Comparison of ENCODE assay signal across 9 cellular contexts in genomic region chr22:38706885-38707180, GRCh38. TPM values are rescaled to one million over a fixed set of nuclear protein-coding genes. Genes with fewer than 3 reads are reported as not detected.
DNase-seq lines count a peak whose midpoint lies in the region; ATAC-seq and TF ChIP-seq lines count a peak whose summit lies in the region.
"Had no signal": no experiment of that assay in that cellular context is flagged by ENCODE, and none has a peak within 500 bp of the region (broad histone marks: within the 10 kb centered on the region; RNA-seq: fewer than 3 reads in every experiment).

No MANE protein-coding gene starts in this region.

- intact Hi-C loops in ascending aorta (cut with DNase I) (loop anchor here (10.0 kb wide), 2 partner anchors 202 to 862 kb away; partner anchors contain the start of genes ANKRD54, DDX17 and EIF3L), lower leg skin (cut with DNase I; ENCODE audit: low total_unique reads) (no loop called here), thyroid gland (cut with DNase I) (loop anchor here (5.0 kb wide), 1 partner anchor 45 kb away; no protein-coding TSS in a partner anchor)

- H3K36me3 Mint-ChIP-seq in activated T-cell treated with anti-CD3 and anti-CD28 coated beads, Interleukin-2, amount 50 U/mL, for 4 hours (ENCODE audit: insufficient read depth), result peaks cover 24% of the 10 kb centered on the region

- WGBS in lower leg skin, 2 donors, result 2% methylated on average over 4 of the region's 4 CpGs
- WGBS in thyroid gland, 2 donors, result 4 to 5% methylated on average over 4 of the region's 4 CpGs

- H3K9me3 Mint-ChIP-seq in activated T-cell treated with anti-CD3 and anti-CD28 coated beads, Interleukin-2, amount 50 U/mL, for 4 hours, result no peaks in the 10 kb centered on the region

- H3K4me3 Mint-ChIP-seq in activated T-cell treated with anti-CD3 and anti-CD28 coated beads, Interleukin-2, amount 50 U/mL, for 4 hours, result peak overlapping the region; percentile 92

- H3K27ac ChIP-seq in ascending aorta, result peak overlapping the region; percentile 95 to 99
- H3K27ac ChIP-seq in thyroid gland, result peak overlapping the region; percentile 90 to 97 (median 93)

- peaks cover 58% of the 10 kb centered on the region for H3K4me1 Mint-ChIP-seq in activated T-cell treated with anti-CD3 and anti-CD28 coated beads, Interleukin-2, amount 50 U/mL, for 4 hours (ENCODE audit: low read depth)

- peaks cover under 1 to 7% of the 10 kb centered on the region in 2 donors for H3K36me3 ChIP-seq in ascending aorta
- no peaks in the 10 kb centered on the region for H3K36me3 ChIP-seq in thyroid gland

- H3K4me3 ChIP-seq in ascending aorta (peak overlapping the region; percentile 94 to 99), lower leg skin (ENCODE audit: low read depth, poor library complexity, severe bottlenecking) (peak overlapping the region; percentile 85), thyroid gland (replicated peaks in 1 of 3) (peak overlapping the region; percentile 74 to 96 (median 81))

- no peaks in the 10 kb centered on the region for H3K9me3 ChIP-seq in ascending aorta
- H3K9me3 ChIP-seq in thyroid gland, result no peaks in the 10 kb centered on the region

- H3K4me1 ChIP-seq in ascending aorta (peaks cover 6 to 18% of the 10 kb centered on the region in 2 donors), thyroid gland (peaks cover 13 to 26% of the 10 kb centered on the region in 2 donors)

- H3K27me3 ChIP-seq in ascending aorta (no peaks in the 10 kb centered on the region), thyroid gland (no peaks in the 10 kb centered on the region)

- TF ChIP-seq POLR2A in lower leg skin (IDR thresholded peaks at IDR 0.05) (no peak), thyroid gland (IDR thresholded peaks at IDR 0.05) (no peak)

- ATAC-seq in activated T-cell treated with anti-CD3 and anti-CD28 coated beads, Interleukin-2, amount 50 U/mL, for 4 hours, result no peak
- no peak for ATAC-seq in HG03442 (IDR thresholded peaks at IDR 0.05; ENCODE audit: unreplicated experiment)
- no peak for ATAC-seq in HG03175 (IDR thresholded peaks at IDR 0.05; ENCODE audit: unreplicated experiment)
- no peak for ATAC-seq in GM18873 (IDR thresholded peaks at IDR 0.05; ENCODE audit: low FRiP score, unreplicated experiment)

- DNase-seq in activated T-cell treated with anti-CD3 and anti-CD28 coated beads, Interleukin-2, amount 50 U/mL, for 4 hours, result no peak
- DNase-seq in activated T-cell treated with anti-CD3 and anti-CD28 coated beads, Interleukin-2, amount 50 U/mL, for 1 hour, result no peak
- no peak for DNase-seq in ascending aorta (ENCODE audit: low spot score in 2 of 2)
- DNase-seq in lower leg skin (ENCODE audit: low spot score in 2 of 2), result no peak
- DNase-seq in thyroid gland, result no peak
- DNase-seq: DMS79 had no signal

- TF ChIP-seq CTCF in ascending aorta (IDR thresholded peaks at IDR 0.05) (no peak), lower leg skin (IDR thresholded peaks at IDR 0.05) (no peak), thyroid gland (IDR thresholded peaks at IDR 0.05) (no peak)

- no peaks in the 10 kb centered on the region for H3K27me3 Mint-ChIP-seq in activated T-cell treated with anti-CD3 and anti-CD28 coated beads, Interleukin-2, amount 50 U/mL, for 4 hours (ENCODE audit: low read depth)

RNA-seq across cellular contexts. Expression of gene GTPBP1, which starts 1.1 kb away (rescaled TPM):
- total RNA-seq in activated T-cell treated with anti-CD3 and anti-CD28 coated beads, Interleukin-2, amount 50 U/mL, for 4 hours, result 10 to 100 TPM; 69.9 to 80.4 (median 76.5) TPM
- 89.5 TPM for total RNA-seq in ascending aorta
- 10 to 100 TPM; 53.1 to 79.9 (median 72.7) TPM for total RNA-seq in lower leg skin
- 100 to 1,000 TPM in 1 of 4 donors, 10 to 100 TPM in 3; 51.6 to 117 (median 69.6) TPM for total RNA-seq in thyroid gland

RNA-seq across cellular contexts. Expression of gene JOSD1, which starts 6.1 kb away (rescaled TPM):
- 10 to 100 TPM; 65.3 to 76.0 (median 72.8) TPM for total RNA-seq in activated T-cell treated with anti-CD3 and anti-CD28 coated beads, Interleukin-2, amount 50 U/mL, for 4 hours
- 153 TPM for total RNA-seq in ascending aorta
- 10 to 100 TPM; 52.0 to 90.6 (median 68.0) TPM for total RNA-seq in lower leg skin
- total RNA-seq in thyroid gland, result 10 to 100 TPM; 46.7 to 76.6 (median 62.2) TPM

RNA-seq across cellular contexts. Expression of gene TOMM22, which starts 25.1 kb away (rescaled TPM):
- 100 to 1,000 TPM; 247 to 280 (median 249) TPM for total RNA-seq in activated T-cell treated with anti-CD3 and anti-CD28 coated beads, Interleukin-2, amount 50 U/mL, for 4 hours
- total RNA-seq in ascending aorta, result 19.3 TPM
- total RNA-seq in lower leg skin, result 10 to 100 TPM; 24.8 to 42.2 (median 34.5) TPM
- total RNA-seq in thyroid gland, result 10 to 100 TPM; 39.4 to 61.3 (median 45.8) TPM

RNA-seq across cellular contexts. Expression of gene SUN2, which starts 49.0 kb away (rescaled TPM):
- 10 to 100 TPM; 30.1 to 44.6 (median 44.0) TPM for total RNA-seq in activated T-cell treated with anti-CD3 and anti-CD28 coated beads, Interleukin-2, amount 50 U/mL, for 4 hours
- total RNA-seq in ascending aorta (896 TPM), lower leg skin (100 to 1,000 TPM; 231 to 344 (median 282) TPM), thyroid gland (100 to 1,000 TPM; 137 to 356 (median 153) TPM)

RNA-seq across cellular contexts. Expression of gene CBY1, which starts 50.4 kb away (rescaled TPM):
- 1 to 10 TPM; 4.7 to 6.7 (median 4.9) TPM for total RNA-seq in activated T-cell treated with anti-CD3 and anti-CD28 coated beads, Interleukin-2, amount 50 U/mL, for 4 hours
- total RNA-seq in ascending aorta (14.0 TPM), lower leg skin (10 to 100 TPM; 16.6 to 26.6 (median 22.1) TPM), thyroid gland (10 to 100 TPM; 13.6 to 26.0 (median 23.0) TPM)
